ENCODE assay signal across 24 cellular contexts in the genomic region with DNA sequence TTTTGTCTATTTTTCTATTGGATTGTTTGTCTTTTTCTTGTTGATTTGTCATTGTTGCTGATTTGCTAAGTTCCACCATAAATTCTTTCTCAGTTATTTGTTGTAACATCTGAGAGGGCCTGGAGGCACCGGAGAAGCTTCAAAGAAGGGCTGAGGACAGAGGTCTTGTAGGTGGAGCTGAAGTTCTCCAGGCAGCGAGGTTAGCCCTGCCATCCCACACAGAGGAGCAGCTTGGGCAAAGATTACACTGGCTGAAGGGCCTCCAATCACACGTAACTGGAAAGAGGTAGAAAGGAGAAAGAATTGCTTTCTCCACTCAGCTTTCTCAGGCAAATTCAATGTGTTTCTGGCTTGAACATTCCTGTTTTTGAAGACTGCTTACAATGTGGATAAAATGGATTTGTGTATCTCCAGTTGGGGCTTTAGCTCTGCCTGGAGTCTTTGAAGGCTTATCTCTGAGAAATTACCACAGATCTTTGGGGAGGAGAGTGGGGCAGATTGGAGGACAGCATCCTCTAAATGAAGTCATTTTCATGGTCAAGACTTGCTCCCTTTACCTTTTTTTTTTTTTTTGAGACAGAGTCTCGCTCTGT. TPM values are rescaled to one million over a fixed set of nuclear protein-coding genes. Genes with fewer than 3 reads are reported as not detected.
"Had no signal": no experiment of that assay in that cellular context is flagged by ENCODE, and none has a peak within 500 bp of the region (broad histone marks: within the 10 kb centered on the region; RNA-seq: fewer than 3 reads in every experiment).

No MANE protein-coding gene starts in this region.

- H3K36me3 ChIP-seq: breast epithelium, left ventricle myocardium inferior, ovary, prostate gland, spleen, transverse colon, WERI-Rb-1 had no signal

- DNase-seq: activated CD4-positive, alpha-beta T cell treated with anti-CD3 and anti-CD28 coated beads, Interleukin-2, amount 50 U/mL, for 1 hour; activated CD8-positive, alpha-beta T cell treated with anti-CD3 and anti-CD28 coated beads for 36 hours; activated gamma-delta T cell treated with Interleukin-2 at 50 U/mL for 16 hours; activated naive CD4-positive, alpha-beta T cell treated with anti-CD3 and anti-CD28 coated beads, Interleukin-2, amount 50 U/mL, for 16 hours; activated T-cell treated with anti-CD3 and anti-CD28 coated beads, Interleukin-2, amount 50 U/mL, for 4 hours; endodermal cell; islet precursor cell; left ventricle myocardium inferior; naive B cell; retina; spleen; stimulated activated naive CD4-positive, alpha-beta T cell treated with Interleukin-2 at 50 U/mL for 16 hours; T-helper 9 cell; transverse colon had no signal

- H3K27me3 ChIP-seq: breast epithelium, ovary, spleen, transverse colon had no signal

- H3K27ac ChIP-seq: breast epithelium, left ventricle myocardium inferior, ovary, prostate gland, spleen, transverse colon, WERI-Rb-1 had no signal

- H3K4me1 ChIP-seq: breast epithelium, prostate gland, spleen, transverse colon had no signal

- H3K36me3 Mint-ChIP-seq: naive B cell had no signal

- H3K27ac Mint-ChIP-seq: activated CD8-positive, alpha-beta T cell treated with anti-CD3 and anti-CD28 coated beads for 36 hours; activated T-helper 17 cell treated with anti-CD3 and anti-CD28 coated beads, Interleukin-2, amount 50 U/mL, for 72 hours; dendritic cell treated with granulocyte-macrophage colony-stimulating factor and Interleukin-4, amounts not matched to agents 40 ng/mL and 50 ng/mL, for 4 days; endodermal cell; T-helper 1 cell treated with Interleukin-12 subunit alpha and Interleukin-12 subunit beta and Interleukin-4 antibody, amounts not matched to agents 30 μg/mL and 1 μg/mL, for 36 hours had no signal

- H3K27me3 Mint-ChIP-seq: activated CD8-positive, alpha-beta T cell treated with anti-CD3 and anti-CD28 coated beads for 36 hours; activated T-helper 17 cell treated with anti-CD3 and anti-CD28 coated beads, Interleukin-2, amount 50 U/mL, for 72 hours; dendritic cell treated with granulocyte-macrophage colony-stimulating factor and Interleukin-4, amounts not matched to agents 40 ng/mL and 50 ng/mL, for 4 days had no signal

- H3K4me3 Mint-ChIP-seq: activated CD8-positive, alpha-beta T cell treated with anti-CD3 and anti-CD28 coated beads for 36 hours; activated T-cell treated with anti-CD3 and anti-CD28 coated beads, Interleukin-2, amount 50 U/mL, for 4 hours; activated T-helper 17 cell treated with anti-CD3 and anti-CD28 coated beads, Interleukin-2, amount 50 U/mL, for 72 hours; central memory CD8-positive, alpha-beta T cell; dendritic cell treated with granulocyte-macrophage colony-stimulating factor and Interleukin-4, amounts not matched to agents 40 ng/mL and 50 ng/mL, for 4 days; endodermal cell; naive B cell; T-helper 1 cell treated with Interleukin-12 subunit alpha and Interleukin-12 subunit beta and Interleukin-4 antibody, amounts not matched to agents 30 μg/mL and 1 μg/mL, for 36 hours had no signal

- H3K4me3 ChIP-seq: breast epithelium, left ventricle myocardium inferior, ovary, prostate gland, spleen, transverse colon had no signal

- H3K9me3 Mint-ChIP-seq: activated T-cell treated with anti-CD3 and anti-CD28 coated beads, Interleukin-2, amount 50 U/mL, for 4 hours; activated T-helper 17 cell treated with anti-CD3 and anti-CD28 coated beads, Interleukin-2, amount 50 U/mL, for 72 hours; central memory CD8-positive, alpha-beta T cell; dendritic cell treated with granulocyte-macrophage colony-stimulating factor and Interleukin-4, amounts not matched to agents 40 ng/mL and 50 ng/mL, for 4 days had no signal

- H3K4me1 Mint-ChIP-seq: activated T-helper 17 cell treated with anti-CD3 and anti-CD28 coated beads, Interleukin-2, amount 50 U/mL, for 72 hours; central memory CD8-positive, alpha-beta T cell; naive B cell had no signal

- ATAC-seq: activated CD4-positive, CD25-positive, alpha-beta regulatory T cell treated with anti-CD3 and anti-CD28 coated beads, Interleukin-2, amount 50 U/mL, for 24 hours; activated CD8-positive, alpha-beta T cell treated with anti-CD3 and anti-CD28 coated beads for 36 hours; activated T-cell treated with anti-CD3 and anti-CD28 coated beads, Interleukin-2, amount 50 U/mL, for 4 hours; activated T-helper 17 cell treated with anti-CD3 and anti-CD28 coated beads, Interleukin-2, amount 50 U/mL, for 72 hours had no signal

- H3K9me3 ChIP-seq: breast epithelium, ovary, prostate gland, transverse colon had no signal

RNA-seq across cellular contexts. Expression of gene EMILIN2, which starts 21.1 kb away (rescaled TPM):
- polyA plus RNA-seq: neural cell had no signal
